9 cellular contexts compared by ENCODE assay signal in genomic region chr2:231343006-231343405, GRCh38. TPM values are rescaled to one million over a fixed set of nuclear protein-coding genes. Genes with fewer than 3 reads are reported as not detected.
DNase-seq lines count a peak whose midpoint lies in the region; ATAC-seq, FAIRE-seq and TF ChIP-seq lines count a peak whose summit lies in the region.
"Not testable (repeated sequence)": the region's sequence is repeated elsewhere in the genome, so short reads cannot be mapped to it uniquely, and the experiment has no call there.
"Had no signal": no experiment of that assay in that cellular context is flagged by ENCODE, and none has a peak within 500 bp of the region (broad histone marks: within the 10 kb centered on the region; RNA-seq: fewer than 3 reads in every experiment).

No MANE protein-coding gene starts in this region.

- H3K36me3 Mint-ChIP-seq in chondrocyte (ENCODE audit: low read depth) = peaks cover 40% of the 10 kb centered on the region
- not testable (repeated sequence) for H3K36me3 Mint-ChIP-seq in endothelial cell (ENCODE audit: low read depth, unreplicated experiment)

- H3K27ac ChIP-seq in HL-60 (replicated peaks) = peak overlapping the region; percentile 74
- not testable (repeated sequence) for H3K27ac ChIP-seq in kidney (ENCODE audit: low read depth in 2 of 2, low read length in 2 of 2)
- H3K27ac ChIP-seq in subcutaneous abdominal adipose tissue (ENCODE audit: low read depth, low read length) = peak overlapping the region; percentile 32

- not testable (repeated sequence) for H3K4me3 Mint-ChIP-seq in chondrocyte (ENCODE audit: unreplicated experiment); endothelial cell (ENCODE audit: unreplicated experiment)

- FAIRE-seq in kidney (lab: Jason Lieb, UNC) = not testable (repeated sequence)

- not testable (repeated sequence) for H3K36me3 ChIP-seq in kidney (ENCODE audit: control insufficient read depth in 1 of 2, insufficient read depth in 2 of 2, low read length in 2 of 2); subcutaneous abdominal adipose tissue (ENCODE audit: control insufficient read depth in 5 of 5, insufficient read depth in 5 of 5, low read length in 5 of 5)

- H3K4me1 Mint-ChIP-seq in chondrocyte (ENCODE audit: low read depth); endothelial cell (ENCODE audit: unreplicated experiment): not testable (repeated sequence)

- H3K4me3 ChIP-seq in HL-60 (replicated peaks; ENCODE audit: insufficient read depth, low read length); kidney (ENCODE audit: low read length in 2 of 2); subcutaneous abdominal adipose tissue (ENCODE audit: low read depth in 1 of 5, low read length in 5 of 5): not testable (repeated sequence)

- H3K27ac Mint-ChIP-seq in chondrocyte (ENCODE audit: unreplicated experiment) = not testable (repeated sequence)
- H3K27ac Mint-ChIP-seq in endothelial cell (ENCODE audit: unreplicated experiment) = peak overlapping the region; percentile 57

- not testable (repeated sequence) for H3K27me3 Mint-ChIP-seq in chondrocyte (ENCODE audit: low read depth); endothelial cell (ENCODE audit: unreplicated experiment)

- not testable (repeated sequence) for H3K9me3 ChIP-seq in kidney (ENCODE audit: control insufficient read depth in 1 of 2, low read length in 2 of 2); subcutaneous abdominal adipose tissue (ENCODE audit: control insufficient read depth in 5 of 5, low read length in 5 of 5)

- H3K9ac ChIP-seq in kidney (ENCODE audit: low read length in 2 of 2); subcutaneous abdominal adipose tissue (ENCODE audit: low read length in 5 of 5): not testable (repeated sequence)

- H3K27me3 ChIP-seq in HL-60 (ENCODE audit: insufficient read depth, poor library complexity, severe bottlenecking); subcutaneous abdominal adipose tissue (ENCODE audit: control insufficient read depth in 5 of 5, insufficient read depth in 4 of 5, low read length in 5 of 5): not testable (repeated sequence)

- not testable (repeated sequence) for TF ChIP-seq CTCF in HL-60 (IDR thresholded peaks at IDR 0.05; ENCODE audit: insufficient read depth, low read length); chondrocyte (IDR thresholded peaks at IDR 0.05); endothelial cell (IDR thresholded peaks at IDR 0.05; ENCODE audit: unreplicated experiment); kidney (IDR thresholded peaks at IDR 0.05; ENCODE audit: borderline replicate concordance, extremely low read depth, insufficient read depth)

- intact Hi-C loops in kidney (cut with DNase I); sciatic nerve (cut with DNase I): not testable (repeated sequence)

- not testable (repeated sequence) for H3K4me1 ChIP-seq in kidney (ENCODE audit: control insufficient read depth in 1 of 2, insufficient read depth in 1 of 2, low read depth in 1 of 2, low read length in 2 of 2); subcutaneous abdominal adipose tissue (ENCODE audit: control insufficient read depth in 5 of 5, insufficient read depth in 5 of 5, low read length in 5 of 5)

- not testable (repeated sequence) for H3K9me3 Mint-ChIP-seq in chondrocyte (ENCODE audit: low read depth); endothelial cell (ENCODE audit: unreplicated experiment)

- ATAC-seq in sciatic nerve = not testable (repeated sequence)

- not testable (repeated sequence) for DNase-seq in HL-60 (ENCODE audit: low read depth in 1 of 2, low spot score in 1 of 2); endothelial cell (ENCODE audit: low spot score)
- peak; percentile 13 for DNase-seq in chondrocyte (ENCODE audit: low spot score)
- peak; percentile 36 for DNase-seq in kidney
- peak; percentile 37 for DNase-seq in mesenteric fat pad (ENCODE audit: low spot score)
- DNase-seq in sciatic nerve (ENCODE audit: low spot score) = peak; percentile 21

RNA-seq across cellular contexts. Expression of gene B3GNT7, which starts 52.5 kb away (rescaled TPM):
- total RNA-seq in chondrocyte = 1.7 to 1.9 TPM (median 1.8 TPM) in 3 replicates
- total RNA-seq in endothelial cell (ENCODE audit: unreplicated experiment) = 5.3 TPM
- 9.3 TPM for total RNA-seq in kidney
- polyA plus RNA-seq in kidney (ENCODE audit: insufficient read depth, low read depth, low replicate concordance) = 2.4 TPM
- 3.9 TPM for total RNA-seq in mesenteric fat pad
- 4.2 TPM for total RNA-seq in sciatic nerve
- total RNA-seq: A172; CD4-positive, CD25-positive, alpha-beta regulatory T cell had no signal
- polyA plus RNA-seq: CD4-positive, CD25-positive, alpha-beta regulatory T cell had no signal
